Comparison of ENCODE assay signal across 30 cellular contexts in the genomic region with DNA sequence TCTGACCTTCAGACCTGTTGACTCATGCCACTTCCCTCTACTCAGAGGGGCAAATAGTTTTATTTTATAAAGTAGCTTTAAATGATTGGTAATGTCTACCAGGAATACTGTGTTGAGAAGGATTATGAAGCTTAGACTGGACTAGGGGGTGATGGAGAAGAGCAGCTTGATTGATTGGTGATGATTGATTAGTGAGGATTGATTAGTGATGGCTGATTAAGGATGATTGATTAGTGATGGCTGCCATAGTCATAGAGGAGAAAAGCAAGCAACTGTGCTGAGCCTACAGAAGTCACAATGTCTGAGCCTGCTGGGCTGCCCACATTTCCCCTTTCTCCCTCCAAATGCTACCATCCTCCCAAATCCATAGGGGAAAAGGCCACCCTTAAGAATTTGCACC.
"Had no signal": no experiment of that assay in that cellular context is flagged by ENCODE, and none has a peak within 500 bp of the region (broad histone marks: within the 10 kb centered on the region; RNA-seq: fewer than 3 reads in every experiment).

No MANE protein-coding gene starts in this region.

- H3K36me3 Mint-ChIP-seq: activated naive CD8-positive, alpha-beta T cell had no signal

- H3K27me3 Mint-ChIP-seq: activated CD4-positive, alpha-beta memory T cell treated with anti-CD3 and anti-CD28 coated beads, Interleukin-2, amount 10 ng/mL, durations not matched to agents 7 days and 5 days; activated CD4-positive, alpha-beta T cell treated with anti-CD3 and anti-CD28 coated beads for 36 hours; activated CD4-positive, alpha-beta T cell treated with anti-CD3 and anti-CD28 coated beads, Interleukin-2, amount 10 ng/mL, durations not matched to agents 24 days and 14 days; activated naive CD8-positive, alpha-beta T cell; activated T-cell treated with anti-CD3 and anti-CD28 coated beads, Interleukin-2, amount 50 U/mL, for 24 hours; activated T-helper 17 cell treated with anti-CD3 and anti-CD28 coated beads, Interleukin-2, amount 50 U/mL, for 72 hours; central memory CD8-positive, alpha-beta T cell; dendritic cell treated with granulocyte-macrophage colony-stimulating factor and Interleukin-4, amounts not matched to agents 40 ng/mL and 50 ng/mL, for 4 days had no signal

- H3K36me3 ChIP-seq: brain microvascular endothelial cell had no signal

- DNase-seq: activated CD4-positive, alpha-beta memory T cell treated with anti-CD3 and anti-CD28 coated beads, Interleukin-2, amount 10 ng/mL, durations not matched to agents 7 days and 5 days; activated CD4-positive, alpha-beta T cell treated with anti-CD3 and anti-CD28 coated beads for 36 hours; activated CD4-positive, alpha-beta T cell treated with anti-CD3 and anti-CD28 coated beads, Interleukin-2, amount 10 ng/mL, durations not matched to agents 24 days and 14 days; activated CD4-positive, CD25-positive, alpha-beta regulatory T cell; activated CD4-positive, CD25-positive, alpha-beta regulatory T cell treated with anti-CD3 and anti-CD28 coated beads, Interleukin-2, amount 50 U/mL, for 72 hours; activated CD8-positive, alpha-beta memory T cell treated with anti-CD3 and anti-CD28 coated beads, Interleukin-2, amount 50 U/mL, for 48 hours; activated effector memory CD4-positive, alpha-beta T cell treated with Interleukin-2 at 50 U/mL for 16 hours; activated gamma-delta T cell treated with Interleukin-2 at 50 U/mL for 16 hours; activated naive CD4-positive, alpha-beta T cell treated with anti-CD3 and anti-CD28 coated beads, Interleukin-2, amount 50 U/mL, for 16 hours; activated naive CD4-positive, alpha-beta T cell treated with Interleukin-2 at 50 U/mL for 16 hours; activated T-cell treated with anti-CD3 and anti-CD28 coated beads for 4 hours; activated T-cell treated with anti-CD3 and anti-CD28 coated beads, Interleukin-2, amount 50 U/mL, for 24 hours; amniotic stem cell; anterior cingulate cortex; brain microvascular endothelial cell; dorsolateral prefrontal cortex; effector memory CD4-positive, alpha-beta T cell; endodermal cell; foreskin fibroblast; head of caudate nucleus; T-helper 2 cell had no signal

- ATAC-seq: activated CD4-positive, alpha-beta T cell treated with anti-CD3 and anti-CD28 coated beads for 36 hours; activated T-helper 17 cell treated with anti-CD3 and anti-CD28 coated beads, Interleukin-2, amount 50 U/mL, for 72 hours; esophagus mucosa had no signal

- H3K4me3 Mint-ChIP-seq: activated CD4-positive, alpha-beta memory T cell treated with anti-CD3 and anti-CD28 coated beads, Interleukin-2, amount 10 ng/mL, durations not matched to agents 7 days and 5 days; activated CD4-positive, alpha-beta T cell treated with anti-CD3 and anti-CD28 coated beads for 36 hours; activated CD4-positive, alpha-beta T cell treated with anti-CD3 and anti-CD28 coated beads, Interleukin-2, amount 10 ng/mL, durations not matched to agents 24 days and 14 days; activated naive CD8-positive, alpha-beta T cell; activated T-cell treated with anti-CD3 and anti-CD28 coated beads, Interleukin-2, amount 50 U/mL, for 24 hours; activated T-helper 17 cell treated with anti-CD3 and anti-CD28 coated beads, Interleukin-2, amount 50 U/mL, for 72 hours; central memory CD8-positive, alpha-beta T cell; dendritic cell treated with granulocyte-macrophage colony-stimulating factor and Interleukin-4, amounts not matched to agents 40 ng/mL and 50 ng/mL, for 4 days; endodermal cell had no signal

- H3K9me3 Mint-ChIP-seq: activated CD4-positive, alpha-beta T cell treated with anti-CD3 and anti-CD28 coated beads, Interleukin-2, amount 10 ng/mL, durations not matched to agents 24 days and 14 days; activated T-cell treated with anti-CD3 and anti-CD28 coated beads, Interleukin-2, amount 50 U/mL, for 24 hours; dendritic cell treated with granulocyte-macrophage colony-stimulating factor and Interleukin-4, amounts not matched to agents 40 ng/mL and 50 ng/mL, for 4 days; endodermal cell had no signal

- H3K4me3 ChIP-seq: coronary artery, dorsolateral prefrontal cortex had no signal

- H3K27ac ChIP-seq: brain microvascular endothelial cell, coronary artery had no signal

- FAIRE-seq: astrocyte, bronchial epithelial cell, frontal cortex had no signal

- H3K27ac Mint-ChIP-seq: activated CD4-positive, alpha-beta memory T cell treated with anti-CD3 and anti-CD28 coated beads, Interleukin-2, amount 10 ng/mL, durations not matched to agents 7 days and 5 days; activated CD4-positive, alpha-beta T cell treated with anti-CD3 and anti-CD28 coated beads for 36 hours; activated CD4-positive, alpha-beta T cell treated with anti-CD3 and anti-CD28 coated beads, Interleukin-2, amount 10 ng/mL, durations not matched to agents 24 days and 14 days; activated naive CD8-positive, alpha-beta T cell; activated T-cell treated with anti-CD3 and anti-CD28 coated beads, Interleukin-2, amount 50 U/mL, for 24 hours; activated T-helper 17 cell treated with anti-CD3 and anti-CD28 coated beads, Interleukin-2, amount 50 U/mL, for 72 hours; dendritic cell treated with granulocyte-macrophage colony-stimulating factor and Interleukin-4, amounts not matched to agents 40 ng/mL and 50 ng/mL, for 4 days; endodermal cell had no signal

- H3K4me1 Mint-ChIP-seq: activated CD4-positive, alpha-beta memory T cell treated with anti-CD3 and anti-CD28 coated beads, Interleukin-2, amount 10 ng/mL, durations not matched to agents 7 days and 5 days; activated CD4-positive, alpha-beta T cell treated with anti-CD3 and anti-CD28 coated beads for 36 hours; activated CD4-positive, alpha-beta T cell treated with anti-CD3 and anti-CD28 coated beads, Interleukin-2, amount 10 ng/mL, durations not matched to agents 24 days and 14 days; activated T-helper 17 cell treated with anti-CD3 and anti-CD28 coated beads, Interleukin-2, amount 50 U/mL, for 72 hours; central memory CD8-positive, alpha-beta T cell had no signal

- H3K27me3 ChIP-seq: brain microvascular endothelial cell, dorsolateral prefrontal cortex had no signal
